In genomic region chr6:43005844-43006243, GRCh38 we compare ENCODE assay signal across 21 cellular contexts.
"Had no signal": no experiment of that assay in that cellular context is flagged by ENCODE, and none has a peak within 500 bp of the region (broad histone marks: within the 10 kb centered on the region; RNA-seq: fewer than 3 reads in every experiment).

No MANE protein-coding gene starts in this region.

- H3K27me3 Mint-ChIP-seq: naive B cell had no signal

- ATAC-seq: foreskin keratinocyte; psoas muscle; right lobe of liver; stimulated activated effector memory CD8-positive, alpha-beta T cell treated with anti-CD3 and anti-CD28 coated beads, Interleukin-12 subunit alpha, Interleukin-12 subunit beta, amount 100 ng/mL, for 72 hours; stimulated activated naive CD8-positive, alpha-beta T cell treated with anti-CD3 and anti-CD28 coated beads, Interleukin-15, Interleukin-2, amounts not matched to agents 100 U/mL and 50 U/mL, for 24 hours had no signal

- DNase-seq: cortex of kidney; dorsolateral prefrontal cortex; effector memory CD4-positive, alpha-beta T cell; esophagus squamous epithelium; head of caudate nucleus; mesendoderm; naive B cell; psoas muscle; retina; right lobe of liver; stimulated activated CD4-positive, alpha-beta T cell treated with anti-CD3 and anti-CD28 coated beads, Interleukin-4, amount 100 ng/mL, for 1 hour; stimulated activated CD8-positive, alpha-beta memory T cell treated with anti-CD3 and anti-CD28 coated beads, Interleukin-4, amount 100 ng/mL, for 48 hours; stimulated activated naive CD8-positive, alpha-beta T cell treated with anti-CD3 and anti-CD28 coated beads, Interleukin-15, Interleukin-2, amounts not matched to agents 100 U/mL and 50 U/mL, for 24 hours; tibial artery; uterus had no signal

- H3K4me1 ChIP-seq: esophagus squamous epithelium, foreskin keratinocyte, psoas muscle, right lobe of liver, tibial artery, upper lobe of left lung, uterus had no signal

- H3K9me3 Mint-ChIP-seq: naive B cell; nephron; stimulated activated effector memory CD8-positive, alpha-beta T cell treated with anti-CD3 and anti-CD28 coated beads, Interleukin-12 subunit alpha, Interleukin-12 subunit beta, amount 100 ng/mL, for 72 hours had no signal

- H3K9me3 ChIP-seq: esophagus squamous epithelium, psoas muscle, right lobe of liver, tibial artery, upper lobe of left lung, uterus had no signal

- FAIRE-seq: endometrium had no signal

- H3K36me3 ChIP-seq: uterus had no signal

- H3K4me1 Mint-ChIP-seq: nephron; stimulated activated effector memory CD8-positive, alpha-beta T cell treated with anti-CD3 and anti-CD28 coated beads, Interleukin-12 subunit alpha, Interleukin-12 subunit beta, amount 100 ng/mL, for 72 hours had no signal

- H3K4me3 Mint-ChIP-seq: naive B cell; nephron; stimulated activated effector memory CD8-positive, alpha-beta T cell treated with anti-CD3 and anti-CD28 coated beads, Interleukin-12 subunit alpha, Interleukin-12 subunit beta, amount 100 ng/mL, for 72 hours had no signal

- H3K27ac Mint-ChIP-seq: nephron; stimulated activated effector memory CD8-positive, alpha-beta T cell treated with anti-CD3 and anti-CD28 coated beads, Interleukin-12 subunit alpha, Interleukin-12 subunit beta, amount 100 ng/mL, for 72 hours had no signal

- H3K27me3 ChIP-seq: dorsolateral prefrontal cortex, esophagus squamous epithelium, foreskin keratinocyte, hepatocyte, right lobe of liver, tibial artery, upper lobe of left lung, uterus had no signal

- H3K4me3 ChIP-seq: dorsolateral prefrontal cortex, esophagus squamous epithelium, hepatocyte, psoas muscle, right lobe of liver, tibial artery, upper lobe of left lung, uterus had no signal

- H3K27ac ChIP-seq: dorsolateral prefrontal cortex, esophagus squamous epithelium, foreskin keratinocyte, hepatocyte, psoas muscle, right lobe of liver, tibial artery, upper lobe of left lung, uterus had no signal
